Comparison of ENCODE assay signal across 19 cellular contexts in genomic region chr7:146764458-146764857, GRCh38.
DNase-seq lines count a peak whose midpoint lies in the region; ATAC-seq and FAIRE-seq lines count a peak whose summit lies in the region.
"Had no signal": no experiment of that assay in that cellular context is flagged by ENCODE, and none has a peak within 500 bp of the region (broad histone marks: within the 10 kb centered on the region; RNA-seq: fewer than 3 reads in every experiment).

No MANE protein-coding gene starts in this region.

- H3K27me3 Mint-ChIP-seq in activated T-helper 17 cell treated with anti-CD3 and anti-CD28 coated beads, Interleukin-2, amount 50 U/mL, for 72 hours: no peaks in the 10 kb centered on the region
- H3K27me3 Mint-ChIP-seq: CD4-positive, CD25-positive, alpha-beta regulatory T cell had no signal

- peak; percentile 84 for FAIRE-seq in islet of Langerhans (lab: Jason Lieb, UNC)
- FAIRE-seq: GM19239, H1, HepG2, HTR-8/SVneo had no signal

- H3K4me1 Mint-ChIP-seq in activated T-helper 17 cell treated with anti-CD3 and anti-CD28 coated beads, Interleukin-2, amount 50 U/mL, for 72 hours: no peaks in the 10 kb centered on the region
- H3K4me1 Mint-ChIP-seq: CD4-positive, CD25-positive, alpha-beta regulatory T cell had no signal

- intact Hi-C loops in posterior cingulate gyrus (cut with DNase I): no loop called here

- peaks cover 23% of the 10 kb centered on the region for H3K9me3 Mint-ChIP-seq in activated T-helper 17 cell treated with anti-CD3 and anti-CD28 coated beads, Interleukin-2, amount 50 U/mL, for 72 hours

- no peak overlapping the region for H3K27ac Mint-ChIP-seq in activated T-helper 17 cell treated with anti-CD3 and anti-CD28 coated beads, Interleukin-2, amount 50 U/mL, for 72 hours
- H3K27ac Mint-ChIP-seq: CD4-positive, CD25-positive, alpha-beta regulatory T cell; HFFc6 had no signal

- peak; percentile 82 for DNase-seq in G401 (ENCODE audit: low spot score)
- peak; percentile 90 for DNase-seq in NCI-H2171 treated with DMSO at 0.1 percent for 48 hours (lab: John Stamatoyannopoulos, UW)
- peak; percentile 10 for DNase-seq in NCI-H69 (lab: John Stamatoyannopoulos, UW)
- DNase-seq in activated T-cell treated with anti-CD3 and anti-CD28 coated beads, Interleukin-2, amount 50 U/mL, for 48 hours: no peak
- no peak for DNase-seq in posterior cingulate gyrus
- DNase-seq: Calu3; CD4-positive, CD25-positive, alpha-beta regulatory T cell; DMS153; DND-41; GF-D8; HCEC 1CT; HFFc6 had no signal

- no peaks in the 10 kb centered on the region for H3K36me3 Mint-ChIP-seq in activated T-helper 17 cell treated with anti-CD3 and anti-CD28 coated beads, Interleukin-2, amount 50 U/mL, for 72 hours (ENCODE audit: low read depth)
- H3K36me3 Mint-ChIP-seq: CD4-positive, CD25-positive, alpha-beta regulatory T cell had no signal

- no peak overlapping the region for H3K4me3 Mint-ChIP-seq in activated T-helper 17 cell treated with anti-CD3 and anti-CD28 coated beads, Interleukin-2, amount 50 U/mL, for 72 hours
- H3K4me3 Mint-ChIP-seq: CD4-positive, CD25-positive, alpha-beta regulatory T cell; HFFc6 had no signal

- in situ Hi-C loops in G401 (cut with HindIII; ENCODE audit: low sequenced_read_pairs): no loop called here

- ATAC-seq in GM21423 (IDR thresholded peaks at IDR 0.05; ENCODE audit: unreplicated experiment): no peak
- no peak for ATAC-seq in activated T-helper 17 cell treated with anti-CD3 and anti-CD28 coated beads, Interleukin-2, amount 50 U/mL, for 72 hours (replicated peaks)
- ATAC-seq: HepG2 had no signal

Comparison
In these comparisons a context has a peak if more than half of its experiments do, and no peak if none do; other contexts are left out.
1. DNase-seq: peak in G401 (single experiment), NCI-H2171 treated with DMSO at 0.1 percent for 48 hours (single experiment) and NCI-H69 (single experiment); none in activated T-cell treated with anti-CD3 and anti-CD28 coated beads, Interleukin-2, amount 50 U/mL, for 48 hours (0 of 2) and posterior cingulate gyrus (0 of 10).